ENCODE assay signal across 15 cellular contexts in the genomic region with DNA sequence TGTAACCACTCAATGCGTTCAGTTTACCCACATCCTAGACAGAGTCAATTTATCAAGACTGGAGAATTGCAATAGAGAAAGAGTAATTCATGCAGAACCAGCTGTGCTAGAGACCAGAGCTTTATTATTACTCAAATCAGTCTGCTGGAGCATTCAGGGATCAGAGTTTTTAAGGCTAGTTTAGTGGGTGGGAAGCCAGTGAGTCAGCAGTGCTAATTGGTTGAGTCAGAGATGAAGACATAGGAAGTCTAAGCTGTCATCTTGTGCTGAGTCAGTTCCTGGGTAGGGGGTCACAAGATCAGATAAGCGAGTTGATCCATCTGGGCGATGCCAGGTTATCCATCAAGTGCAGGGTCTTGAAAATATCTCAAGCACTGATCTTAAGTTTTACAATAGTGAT.
DNase-seq lines count a peak whose midpoint lies in the region; ATAC-seq and TF ChIP-seq lines count a peak whose summit lies in the region.
"Had no signal": no experiment of that assay in that cellular context is flagged by ENCODE, and none has a peak within 500 bp of the region (broad histone marks: within the 10 kb centered on the region; RNA-seq: fewer than 3 reads in every experiment).

No MANE protein-coding gene starts in this region.

- H4K8ac ChIP-seq in mesendoderm (ENCODE audit: low read depth, low read length), result no peak overlapping the region

- H3K4me1 ChIP-seq in mesendoderm (ENCODE audit: control insufficient read depth, low read depth, low read length) (peaks cover 2% of the 10 kb centered on the region), left ventricle myocardium inferior (no peaks in the 10 kb centered on the region)
- H3K4me1 ChIP-seq: pancreas had no signal

- H3K27ac ChIP-seq in mesendoderm (ENCODE audit: low read depth, low read length) (no peak overlapping the region), left ventricle myocardium inferior (replicated peaks) (no peak overlapping the region), WERI-Rb-1 (no peak overlapping the region)
- H3K27ac ChIP-seq: pancreas had no signal

- H3K23ac ChIP-seq in mesendoderm (ENCODE audit: low read length), result no peak overlapping the region

- DNase-seq in GF-D8 (lab: John Stamatoyannopoulos, UW) (peak; percentile 38), NCI-H226 (peak; percentile 54), astrocyte of the spinal cord (ENCODE audit: low read depth, low spot score) (peak; percentile 94), mesendoderm (peak; percentile 88), left ventricle myocardium inferior (no peak), H7 (no peak), WERI-Rb-1 (no peak)
- DNase-seq: activated naive CD8-positive, alpha-beta T cell treated with anti-CD3 and anti-CD28 coated beads for 36 hours; CD8-positive, alpha-beta memory T cell; GOT3; NCI-H1694; pancreas; stimulated activated CD4-positive, alpha-beta T cell treated with anti-CD3 and anti-CD28 coated beads, Interleukin-4, amount 100 ng/mL, for 1 hour; stimulated activated naive CD4-positive, alpha-beta T cell treated with Interleukin-2 at 50 U/mL for 16 hours had no signal

- H3K4me2 ChIP-seq in mesendoderm (ENCODE audit: low read length), result no peak overlapping the region

- H3K36me3 ChIP-seq in mesendoderm (ENCODE audit: control insufficient read depth, insufficient read depth, low read length) (no peaks in the 10 kb centered on the region), left ventricle myocardium inferior (no peaks in the 10 kb centered on the region), H7 (replicated peaks; ENCODE audit: control insufficient read depth, insufficient read depth, low read length) (no peaks in the 10 kb centered on the region), WERI-Rb-1 (no peaks in the 10 kb centered on the region)
- H3K36me3 ChIP-seq: pancreas had no signal

- no peaks in the 10 kb centered on the region for H3K79me1 ChIP-seq in mesendoderm (ENCODE audit: low read length)

- H3K9ac ChIP-seq in mesendoderm (ENCODE audit: low read length), result no peak overlapping the region

- H4K5ac ChIP-seq in mesendoderm (ENCODE audit: low read length), result no peak overlapping the region

- intact Hi-C loops in left ventricle myocardium inferior (cut with micrococcal nuclease), result no loop called here

- H3K4me3 ChIP-seq in astrocyte of the spinal cord (ENCODE audit: low read depth, low read length) (no peak overlapping the region), mesendoderm (ENCODE audit: low read length) (no peak overlapping the region), left ventricle myocardium inferior (no peak overlapping the region), H7 (ENCODE audit: insufficient read depth, low read depth, low read length) (no peak overlapping the region), WERI-Rb-1 (ENCODE audit: low read depth, low read length) (no peak overlapping the region)
- H3K4me3 ChIP-seq: pancreas had no signal

- ATAC-seq in GM18867 (IDR thresholded peaks at IDR 0.05; ENCODE audit: unreplicated experiment), result no peak
- ATAC-seq: pancreas had no signal

- no peaks in the 10 kb centered on the region for H3K79me2 ChIP-seq in mesendoderm (ENCODE audit: control insufficient read depth, insufficient read depth, low read length)

- no peak overlapping the region for H3K56ac ChIP-seq in mesendoderm (ENCODE audit: low read length)

- H2BK5ac ChIP-seq in mesendoderm (ENCODE audit: low read length), result no peak overlapping the region

- in situ Hi-C loops in astrocyte of the spinal cord (cut with HindIII; ENCODE audit: low sequenced_read_pairs), result no loop called here

- no peaks in the 10 kb centered on the region for H3K27me3 ChIP-seq in mesendoderm (ENCODE audit: insufficient read depth, low read length, poor library complexity)
- H3K27me3 ChIP-seq in left ventricle myocardium inferior (ENCODE audit: low read depth), result no peaks in the 10 kb centered on the region
- no peaks in the 10 kb centered on the region for H3K27me3 ChIP-seq in H7 (ENCODE audit: control insufficient read depth, insufficient read depth, low read length)
- no peaks in the 10 kb centered on the region for H3K27me3 ChIP-seq in WERI-Rb-1 (ENCODE audit: insufficient read depth, low read depth, severe bottlenecking)
- H3K27me3 ChIP-seq: pancreas had no signal

- H3K4ac ChIP-seq in mesendoderm (ENCODE audit: low read depth, low read length), result no peak overlapping the region

- no peak overlapping the region for H2BK120ac ChIP-seq in mesendoderm (ENCODE audit: low read depth, low read length)

- H3K9me3 ChIP-seq in left ventricle myocardium inferior (replicated peaks), result peaks cover 11% of the 10 kb centered on the region
- no peaks in the 10 kb centered on the region for H3K9me3 ChIP-seq in WERI-Rb-1 (ENCODE audit: severe bottlenecking)
- H3K9me3 ChIP-seq: pancreas had no signal

- H2BK15ac ChIP-seq in mesendoderm (replicated peaks; ENCODE audit: low read depth), result no peak overlapping the region

- no peak overlapping the region for H2AK5ac ChIP-seq in mesendoderm (ENCODE audit: low read length)

- no CpG with 5 or more reads among the region's 3 CpGs for WGBS in mesendoderm (ENCODE audit: extremely low coverage, insufficient coverage, low lambda C conversion rate)

- H3K18ac ChIP-seq in mesendoderm (ENCODE audit: low read length), result no peak overlapping the region

- TF ChIP-seq CTCF in astrocyte of the spinal cord (IDR thresholded peaks at IDR 0.05; ENCODE audit: low read depth, low read length) (no peak), left ventricle myocardium inferior (IDR thresholded peaks at IDR 0.05; ENCODE audit: borderline replicate concordance) (no peak), WERI-Rb-1 (IDR thresholded peaks at IDR 0.05; ENCODE audit: low read depth, low read length) (no peak)

Comparison
In these comparisons a context has a peak if more than half of its experiments do, and no peak if none do; other contexts are left out.
1. DNase-seq: peak in GF-D8 (single experiment), NCI-H226 (single experiment), astrocyte of the spinal cord (single experiment) and mesendoderm (single experiment); none in left ventricle myocardium inferior (single experiment), H7 (single experiment) and WERI-Rb-1 (single experiment).